10 cellular contexts compared by ENCODE assay signal in genomic region chr6:6689413-6690143, GRCh38.
DNase-seq lines count a peak whose midpoint lies in the region; ATAC-seq and TF ChIP-seq lines count a peak whose summit lies in the region.
"Had no signal": no experiment of that assay in that cellular context is flagged by ENCODE, and none has a peak within 500 bp of the region (broad histone marks: within the 10 kb centered on the region; RNA-seq: fewer than 3 reads in every experiment).

No MANE protein-coding gene starts in this region.

- no peak overlapping the region for H3K4me3 Mint-ChIP-seq in nephron
- H3K4me3 Mint-ChIP-seq: activated CD4-positive, alpha-beta T cell treated with anti-CD3 and anti-CD28 coated beads, Interleukin-2, amount 10 ng/mL, durations not matched to agents 24 days and 14 days had no signal

- peaks cover 25% of the 10 kb centered on the region for H3K27me3 Mint-ChIP-seq in nephron (ENCODE audit: low read depth)

- no peak overlapping the region for H3K4me3 ChIP-seq in epithelial cell of esophagus (ENCODE audit: low read length)
- no peak overlapping the region for H3K4me3 ChIP-seq in brain microvascular endothelial cell (ENCODE audit: low read depth, low read length)

- peaks cover 3% of the 10 kb centered on the region for H3K36me3 Mint-ChIP-seq in nephron (ENCODE audit: low read depth)

- no peaks in the 10 kb centered on the region for H3K27me3 ChIP-seq in brain microvascular endothelial cell (replicated peaks)

- DNase-seq in AG20443 (ENCODE audit: low spot score) = peak; percentile 59
- peak; percentile 61 for DNase-seq in OCI-M1 (lab: John Stamatoyannopoulos, UW)
- peak; percentile 88 for DNase-seq in epithelial cell of esophagus (ENCODE audit: low read depth)
- DNase-seq in ureter (ENCODE audit: low spot score) = no peak
- no peak for DNase-seq in NCI-H2107 (lab: John Stamatoyannopoulos, UW)
- no peak for DNase-seq in brain microvascular endothelial cell
- DNase-seq: activated CD4-positive, alpha-beta T cell treated with anti-CD3 and anti-CD28 coated beads, Interleukin-2, amount 10 ng/mL, durations not matched to agents 24 days and 14 days; NCI-H1092 had no signal

- H3K9me3 Mint-ChIP-seq in nephron = peaks cover 6% of the 10 kb centered on the region

- no peak overlapping the region for H3K27ac ChIP-seq in brain microvascular endothelial cell

- peaks cover 41% of the 10 kb centered on the region for H3K4me1 Mint-ChIP-seq in nephron

- ATAC-seq in HG03159 (IDR thresholded peaks at IDR 0.05; ENCODE audit: unreplicated experiment) = no peak

- H3K27ac Mint-ChIP-seq in nephron = peak overlapping the region in 2 of 3 experiments; percentile 43 to 85
- H3K27ac Mint-ChIP-seq: activated CD4-positive, alpha-beta T cell treated with anti-CD3 and anti-CD28 coated beads, Interleukin-2, amount 10 ng/mL, durations not matched to agents 24 days and 14 days had no signal

- in situ Hi-C loops in brain microvascular endothelial cell (cut with HindIII; ENCODE audit: low pct_ligation_motif_present, low sequenced_read_pairs) = no loop called here

- TF ChIP-seq CTCF in epithelial cell of esophagus (IDR thresholded peaks at IDR 0.05; ENCODE audit: insufficient read depth, low read depth, low read length, missing control alignments) (no peak), nephron (IDR thresholded peaks at IDR 0.05; ENCODE audit: unreplicated experiment in 3 of 3) (no peak), brain microvascular endothelial cell (IDR thresholded peaks at IDR 0.05; ENCODE audit: low read depth, low read length, missing control alignments) (no peak)

- H3K36me3 ChIP-seq in brain microvascular endothelial cell (replicated peaks) = no peaks in the 10 kb centered on the region

Comparison
In these comparisons a context has a peak if more than half of its experiments do, and no peak if none do; other contexts are left out.
1. DNase-seq: peak in AG20443 (single experiment), OCI-M1 (single experiment) and epithelial cell of esophagus (single experiment); none in ureter (single experiment), NCI-H2107 (single experiment) and brain microvascular endothelial cell (single experiment).